In genomic region chr16:84616515-84616914, GRCh38 we compare ENCODE assay signal across 8 cellular contexts. TPM values are rescaled to one million over a fixed set of nuclear protein-coding genes. Genes with fewer than 3 reads are reported as not detected.
DNase-seq lines count a peak whose midpoint lies in the region; ATAC-seq and TF ChIP-seq lines count a peak whose summit lies in the region.

No MANE protein-coding gene starts in this region.

- peak overlapping the region; percentile 57 for H3K27ac ChIP-seq in VCaP

- H3K36me3 Mint-ChIP-seq in activated T-cell treated with anti-CD3 and anti-CD28 coated beads, Interleukin-2, amount 50 U/mL, for 24 hours (ENCODE audit: low read depth): peaks cover 57% of the 10 kb centered on the region
- peaks cover 13% of the 10 kb centered on the region for H3K36me3 Mint-ChIP-seq in glutamatergic neuron (ENCODE audit: unreplicated experiment)
- H3K36me3 Mint-ChIP-seq in stimulated activated memory B cell treated with anti-CD40 and anti-IgM and Interleukin-4, amounts not matched to agents 10 μg/mL and 1 μg/mL and 100 μg/mL, for 72 hours: peaks cover 48% of the 10 kb centered on the region

- H3K4me3 Mint-ChIP-seq in activated T-cell treated with anti-CD3 and anti-CD28 coated beads, Interleukin-2, amount 50 U/mL, for 24 hours: peak overlapping the region; percentile 97
- H3K4me3 Mint-ChIP-seq in glutamatergic neuron (ENCODE audit: unreplicated experiment): peak overlapping the region; percentile 94
- peak overlapping the region; percentile 97 for H3K4me3 Mint-ChIP-seq in stimulated activated memory B cell treated with anti-CD40 and anti-IgM and Interleukin-4, amounts not matched to agents 10 μg/mL and 1 μg/mL and 100 μg/mL, for 72 hours

- no peaks in the 10 kb centered on the region for H3K9me3 Mint-ChIP-seq in activated T-cell treated with anti-CD3 and anti-CD28 coated beads, Interleukin-2, amount 50 U/mL, for 24 hours
- H3K9me3 Mint-ChIP-seq in glutamatergic neuron (ENCODE audit: unreplicated experiment): peaks cover 21% of the 10 kb centered on the region
- H3K9me3 Mint-ChIP-seq in stimulated activated memory B cell treated with anti-CD40 and anti-IgM and Interleukin-4, amounts not matched to agents 10 μg/mL and 1 μg/mL and 100 μg/mL, for 72 hours: no peaks in the 10 kb centered on the region

- peak; percentile 56 for DNase-seq in activated T-cell treated with anti-CD3 and anti-CD28 coated beads, Interleukin-2, amount 50 U/mL, for 24 hours
- DNase-seq in activated T-cell treated with anti-CD3 and anti-CD28 coated beads for 4 hours (no peak), glutamatergic neuron (no peak), SIG-M5 treated with dmso at 0.1 percent for 504 hours (lab: John Stamatoyannopoulos, UW; ENCODE audit: unreplicated experiment) (no peak)

- H3K27me3 Mint-ChIP-seq in activated T-cell treated with anti-CD3 and anti-CD28 coated beads, Interleukin-2, amount 50 U/mL, for 24 hours: no peaks in the 10 kb centered on the region
- H3K27me3 Mint-ChIP-seq in glutamatergic neuron (ENCODE audit: unreplicated experiment): peaks cover 15% of the 10 kb centered on the region
- H3K27me3 Mint-ChIP-seq in stimulated activated memory B cell treated with anti-CD40 and anti-IgM and Interleukin-4, amounts not matched to agents 10 μg/mL and 1 μg/mL and 100 μg/mL, for 72 hours: no peaks in the 10 kb centered on the region

- TF ChIP-seq CTCF in VCaP (conservative IDR thresholded peaks at IDR 0.05) (no peak), glutamatergic neuron (IDR thresholded peaks at IDR 0.05; ENCODE audit: partially characterized antibody, unreplicated experiment) (no peak)

- peak overlapping the region; percentile 89 for H3K27ac Mint-ChIP-seq in activated T-cell treated with anti-CD3 and anti-CD28 coated beads, Interleukin-2, amount 50 U/mL, for 24 hours
- H3K27ac Mint-ChIP-seq in glutamatergic neuron (ENCODE audit: unreplicated experiment): peak overlapping the region; percentile 74
- H3K27ac Mint-ChIP-seq in stimulated activated memory B cell treated with anti-CD40 and anti-IgM and Interleukin-4, amounts not matched to agents 10 μg/mL and 1 μg/mL and 100 μg/mL, for 72 hours: peak overlapping the region; percentile 100

- peaks cover 50% of the 10 kb centered on the region for H3K4me1 Mint-ChIP-seq in activated T-cell treated with anti-CD3 and anti-CD28 coated beads, Interleukin-2, amount 50 U/mL, for 24 hours (ENCODE audit: low read depth)
- H3K4me1 Mint-ChIP-seq in glutamatergic neuron (ENCODE audit: low read depth, unreplicated experiment): peaks cover 42% of the 10 kb centered on the region
- peaks cover 77% of the 10 kb centered on the region for H3K4me1 Mint-ChIP-seq in stimulated activated memory B cell treated with anti-CD40 and anti-IgM and Interleukin-4, amounts not matched to agents 10 μg/mL and 1 μg/mL and 100 μg/mL, for 72 hours

- peak; percentile 13 for ATAC-seq in stimulated activated memory B cell treated with anti-CD40 and anti-IgM and Interleukin-4, amounts not matched to agents 10 μg/mL and 1 μg/mL and 100 μg/mL, for 72 hours
- ATAC-seq in GM21529 (IDR thresholded peaks at IDR 0.05; ENCODE audit: unreplicated experiment): no peak
- ATAC-seq in GM21576 (IDR thresholded peaks at IDR 0.05; ENCODE audit: unreplicated experiment): no peak

RNA-seq across cellular contexts. Expression of gene COTL1, which starts 1.4 kb away (rescaled TPM):
- 545 TPM for total RNA-seq in glutamatergic neuron (ENCODE audit: unreplicated experiment)

RNA-seq across cellular contexts. Expression of gene KLHL36, which starts 31.8 kb away (rescaled TPM):
- total RNA-seq in glutamatergic neuron (ENCODE audit: unreplicated experiment): 38.2 TPM
